Comparison of ENCODE assay signal across 8 cellular contexts in the genomic region with DNA sequence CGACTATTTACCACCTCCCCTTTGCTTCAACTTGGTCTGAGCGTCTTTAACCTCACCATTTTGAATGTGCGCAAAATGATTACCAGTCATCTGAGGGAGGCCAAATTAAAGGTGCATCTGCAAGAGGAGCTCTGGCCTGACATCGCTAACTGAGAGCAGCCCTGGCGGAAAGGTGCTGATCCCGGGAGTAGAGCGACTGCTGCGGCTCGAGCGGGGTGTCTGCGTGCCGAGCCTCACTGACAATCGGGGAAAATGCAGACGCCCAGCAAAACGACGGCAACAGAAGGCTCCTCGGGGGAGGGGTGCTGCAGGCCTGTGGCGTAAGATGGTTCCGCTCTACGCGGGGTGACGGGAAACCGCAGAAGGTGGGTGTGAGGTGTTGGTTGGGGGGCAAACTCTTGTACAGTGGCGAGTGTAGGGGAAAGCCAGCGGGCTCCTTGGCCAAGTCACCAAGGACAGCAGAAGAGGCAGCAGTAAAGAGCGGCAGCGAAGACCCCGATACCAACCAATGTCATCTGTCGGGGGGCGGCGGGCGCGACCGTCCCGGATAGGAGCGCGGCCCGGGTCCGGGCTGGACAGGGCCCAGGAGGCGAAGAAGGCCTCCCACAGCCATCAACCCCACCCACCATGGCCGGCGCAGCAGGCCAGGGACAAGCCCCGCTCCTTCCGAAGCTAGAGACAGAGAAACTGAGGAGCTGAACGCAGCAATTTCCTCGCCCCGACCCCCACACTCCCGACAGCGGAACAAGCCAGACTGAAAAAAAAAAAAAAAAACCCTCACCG. TPM values are rescaled to one million over a fixed set of nuclear protein-coding genes. Genes with fewer than 3 reads are reported as not detected.
DNase-seq lines count a peak whose midpoint lies in the region; ATAC-seq and TF ChIP-seq lines count a peak whose summit lies in the region.

No MANE protein-coding gene starts in this region.

- peak; percentile 27 for ATAC-seq in GM23338
- peak; percentile 52 for ATAC-seq in SK-N-SH treated with all-trans-retinoic acid at 6 μM for 48 hours
- ATAC-seq in Right ventricle myocardium superior (ENCODE audit: poor library complexity) = peak; percentile 41

- H2AFZ ChIP-seq in GM23338 (peak overlapping the region; percentile 16; the same call in 1 of the 2 replicates), Karpas-422 (ENCODE audit: low read length) (peak overlapping the region; percentile 15; the same call in 1 of the 2 replicates)

- peak; percentile 74 for DNase-seq in GM23338 (ENCODE audit: low spot score)
- peak; percentile 91 for DNase-seq in Karpas-422
- DNase-seq in Right ventricle myocardium superior = peak; percentile 82
- peak; percentile 58 for DNase-seq in pons (ENCODE audit: low spot score)
- DNase-seq in type B pancreatic cell (ENCODE audit: extremely low spot score, unreplicated experiment) = peak; percentile 72

- H4K20me1 ChIP-seq in GM23338 (replicated peaks; ENCODE audit: insufficient read depth) (0 out of 2 replicates have a peak, but pooled peaks cover 8% of the 10 kb centered on the region), Karpas-422 (ENCODE audit: insufficient read depth, low read depth, low read length) (no peaks in the 10 kb centered on the region)

- H3K27me3 Mint-ChIP-seq in GM23338 (ENCODE audit: insufficient read depth, low read depth, poor library complexity) (peaks cover 8% of the 10 kb centered on the region), type B pancreatic cell (no peaks in the 10 kb centered on the region)
- H3K27me3 Mint-ChIP-seq in activated naive CD8-positive, alpha-beta T cell = no peaks in the 10 kb centered on the region

- intact Hi-C loops in Right ventricle myocardium superior (cut with DNase I) = no loop called here

- H3K9me3 ChIP-seq in ES-I3 (ENCODE audit: control insufficient read depth, insufficient read depth, low read length) = no peaks in the 10 kb centered on the region
- H3K9me3 ChIP-seq in Karpas-422 (ENCODE audit: low read length) = no peaks in the 10 kb centered on the region

- H3K4me3 ChIP-seq in GM23338 (peak overlapping the region; percentile 80), Karpas-422 (ENCODE audit: low read length) (peak overlapping the region; percentile 80)

- H3K27ac Mint-ChIP-seq in GM23338 = peak overlapping the region; percentile 99
- H3K27ac Mint-ChIP-seq in activated naive CD8-positive, alpha-beta T cell = peak overlapping the region; percentile 97
- peak overlapping the region; percentile 96 for H3K27ac Mint-ChIP-seq in type B pancreatic cell

- H3F3A ChIP-seq in GM23338 (replicated peaks; ENCODE audit: low read depth) = no peaks in the 10 kb centered on the region

- H3K9ac ChIP-seq in ES-I3 (ENCODE audit: low read depth, low read length) = peak overlapping the region; percentile 88
- peak overlapping the region; percentile 81 for H3K9ac ChIP-seq in Karpas-422 (ENCODE audit: low read length)

- H3K27me3 ChIP-seq in GM23338 (ENCODE audit: insufficient read depth) = no peaks in the 10 kb centered on the region
- no peaks in the 10 kb centered on the region for H3K27me3 ChIP-seq in Karpas-422 (ENCODE audit: low read length)

- TF ChIP-seq CTCF in GM23338 (conservative IDR thresholded peaks at IDR 0.05; ENCODE audit: low read depth in 2 of 2) (no peak), type B pancreatic cell (conservative IDR thresholded peaks at IDR 0.05) (no peak)

- peak overlapping the region; percentile 100 for H3K4me3 Mint-ChIP-seq in GM23338
- peak overlapping the region; percentile 92 for H3K4me3 Mint-ChIP-seq in activated naive CD8-positive, alpha-beta T cell
- H3K4me3 Mint-ChIP-seq in type B pancreatic cell = peak overlapping the region; percentile 93

- peaks cover 10% of the 10 kb centered on the region; the same call in 1 of the 2 replicates for H3K4me1 ChIP-seq in ES-I3 (ENCODE audit: insufficient read depth, low read length)
- peaks cover 43% of the 10 kb centered on the region for H3K4me1 ChIP-seq in GM23338 (ENCODE audit: insufficient read depth)
- peaks cover 45% of the 10 kb centered on the region for H3K4me1 ChIP-seq in Karpas-422 (ENCODE audit: low read length)

- H3K9me3 Mint-ChIP-seq in GM23338 (peaks cover 6% of the 10 kb centered on the region; the same call in 2 of the 3 replicates), type B pancreatic cell (peaks cover 4% of the 10 kb centered on the region)
- peaks cover 6% of the 10 kb centered on the region for H3K9me3 Mint-ChIP-seq in activated naive CD8-positive, alpha-beta T cell (ENCODE audit: low read depth)

- H3K36me3 ChIP-seq in ES-I3 (ENCODE audit: insufficient read depth, low read length) = no peaks in the 10 kb centered on the region
- H3K36me3 ChIP-seq in GM23338 (ENCODE audit: insufficient read depth) = no peaks in the 10 kb centered on the region
- H3K36me3 ChIP-seq in Karpas-422 (ENCODE audit: insufficient read depth, low read length) = no peaks in the 10 kb centered on the region

- H3K27ac ChIP-seq in GM23338 (ENCODE audit: low read depth) (peak overlapping the region; percentile 87), Karpas-422 (ENCODE audit: low read length) (peak overlapping the region; percentile 89)

- H3K79me2 ChIP-seq in GM23338 (replicated peaks; ENCODE audit: insufficient read depth) (peaks cover 49% of the 10 kb centered on the region), Karpas-422 (ENCODE audit: low read length) (peaks cover 47% of the 10 kb centered on the region)

- H3K9me2 ChIP-seq in GM23338 (ENCODE audit: insufficient read depth) (no peaks in the 10 kb centered on the region), Karpas-422 (replicated peaks; ENCODE audit: insufficient read depth, low read length) (no peaks in the 10 kb centered on the region)

- H3K4me2 ChIP-seq in GM23338 = peak overlapping the region; percentile 89
- peak overlapping the region; percentile 90 for H3K4me2 ChIP-seq in Karpas-422 (ENCODE audit: low read depth, low read length, poor library complexity, severe bottlenecking)

- H3K36me3 Mint-ChIP-seq in GM23338 (ENCODE audit: low read depth) (peaks cover 5% of the 10 kb centered on the region; the same call in 1 of the 3 replicates), type B pancreatic cell (peaks cover 9% of the 10 kb centered on the region)
- peaks cover 5% of the 10 kb centered on the region for H3K36me3 Mint-ChIP-seq in activated naive CD8-positive, alpha-beta T cell

- H3K4me1 Mint-ChIP-seq in GM23338 (peaks cover 38% of the 10 kb centered on the region), type B pancreatic cell (ENCODE audit: unreplicated experiment) (peaks cover 25% of the 10 kb centered on the region)
- peaks cover 59% of the 10 kb centered on the region for H3K4me1 Mint-ChIP-seq in activated naive CD8-positive, alpha-beta T cell (ENCODE audit: low read depth)

TF ChIP-seq in GM23338, 12 proteins besides CTCF, POLR2A, EP300 and RAD21 (continues in another document):
- TF ChIP-seq EZH2 (IDR thresholded peaks at IDR 0.05; ENCODE audit: low read depth, unreplicated experiment) = no peak
- TF ChIP-seq, protein P1, sequence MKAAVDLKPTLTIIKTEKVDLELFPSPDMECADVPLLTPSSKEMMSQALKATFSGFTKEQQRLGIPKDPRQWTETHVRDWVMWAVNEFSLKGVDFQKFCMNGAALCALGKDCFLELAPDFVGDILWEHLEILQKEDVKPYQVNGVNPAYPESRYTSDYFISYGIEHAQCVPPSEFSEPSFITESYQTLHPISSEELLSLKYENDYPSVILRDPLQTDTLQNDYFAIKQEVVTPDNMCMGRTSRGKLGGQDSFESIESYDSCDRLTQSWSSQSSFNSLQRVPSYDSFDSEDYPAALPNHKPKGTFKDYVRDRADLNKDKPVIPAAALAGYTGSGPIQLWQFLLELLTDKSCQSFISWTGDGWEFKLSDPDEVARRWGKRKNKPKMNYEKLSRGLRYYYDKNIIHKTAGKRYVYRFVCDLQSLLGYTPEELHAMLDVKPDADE (IDR thresholded peaks at IDR 0.05) = no peak
- peak; percentile 53 for TF ChIP-seq CREB1 (CRISPR knock-in tag; IDR thresholded peaks at IDR 0.05; ENCODE audit: low read depth)
- no peak for TF ChIP-seq STAT1 (IDR thresholded peaks at IDR 0.05; ENCODE audit: unreplicated experiment)

TF ChIP-seq in SK-N-SH treated with all-trans-retinoic acid at 6 μM for 48 hours, 23 proteins besides CTCF, POLR2A, EP300 and RAD21 (continues in another document):
- TF ChIP-seq, protein P2, sequence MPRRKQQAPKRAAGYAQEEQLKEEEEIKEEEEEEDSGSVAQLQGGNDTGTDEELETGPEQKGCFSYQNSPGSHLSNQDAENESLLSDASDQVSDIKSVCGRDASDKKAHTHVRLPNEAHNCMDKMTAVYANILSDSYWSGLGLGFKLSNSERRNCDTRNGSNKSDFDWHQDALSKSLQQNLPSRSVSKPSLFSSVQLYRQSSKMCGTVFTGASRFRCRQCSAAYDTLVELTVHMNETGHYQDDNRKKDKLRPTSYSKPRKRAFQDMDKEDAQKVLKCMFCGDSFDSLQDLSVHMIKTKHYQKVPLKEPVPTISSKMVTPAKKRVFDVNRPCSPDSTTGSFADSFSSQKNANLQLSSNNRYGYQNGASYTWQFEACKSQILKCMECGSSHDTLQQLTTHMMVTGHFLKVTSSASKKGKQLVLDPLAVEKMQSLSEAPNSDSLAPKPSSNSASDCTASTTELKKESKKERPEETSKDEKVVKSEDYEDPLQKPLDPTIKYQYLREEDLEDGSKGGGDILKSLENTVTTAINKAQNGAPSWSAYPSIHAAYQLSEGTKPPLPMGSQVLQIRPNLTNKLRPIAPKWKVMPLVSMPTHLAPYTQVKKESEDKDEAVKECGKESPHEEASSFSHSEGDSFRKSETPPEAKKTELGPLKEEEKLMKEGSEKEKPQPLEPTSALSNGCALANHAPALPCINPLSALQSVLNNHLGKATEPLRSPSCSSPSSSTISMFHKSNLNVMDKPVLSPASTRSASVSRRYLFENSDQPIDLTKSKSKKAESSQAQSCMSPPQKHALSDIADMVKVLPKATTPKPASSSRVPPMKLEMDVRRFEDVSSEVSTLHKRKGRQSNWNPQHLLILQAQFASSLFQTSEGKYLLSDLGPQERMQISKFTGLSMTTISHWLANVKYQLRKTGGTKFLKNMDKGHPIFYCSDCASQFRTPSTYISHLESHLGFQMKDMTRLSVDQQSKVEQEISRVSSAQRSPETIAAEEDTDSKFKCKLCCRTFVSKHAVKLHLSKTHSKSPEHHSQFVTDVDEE (CRISPR knock-in tag; IDR thresholded peaks at IDR 0.05) = 0 out of 2 replicates have a peak, but pooled peaks have one; percentile 11
- no peak for TF ChIP-seq ZNF8 (CRISPR knock-in tag; IDR thresholded peaks at IDR 0.05)

RNA-seq across cellular contexts. Expression of a gene that starts 0.5 kb away (rescaled TPM):
- 62.5 and 65.3 TPM in 2 replicates for total RNA-seq in GM23338 (2014; rRNA removed; shearing (Covaris generic))
- 30.3 and 31.5 TPM in 2 replicates for polyA plus RNA-seq in GM23338 (2016; fragmentation: Nextera tagmentation; extraction: Ambion mirVana)
- total RNA-seq in Karpas-422 (2014; rRNA removed; shearing (Covaris generic); ENCODE audit: low replicate concordance) = 29.8 and 50.1 TPM in 2 replicates
- 70.5 TPM for total RNA-seq in Right ventricle myocardium superior
- 60.2 and 79.9 TPM in 2 replicates for total RNA-seq in type B pancreatic cell (ENCODE audit: low replicate concordance)

Comparison
In these comparisons a context has a peak if more than half of its experiments do, and no peak if none do; other contexts are left out.
1. Peak in every context shown above with its lines: DNase-seq, ATAC-seq, H3K4me3 ChIP-seq and H3K27ac ChIP-seq.